Comparison of ENCODE assay signal across 12 cellular contexts in the genomic region with DNA sequence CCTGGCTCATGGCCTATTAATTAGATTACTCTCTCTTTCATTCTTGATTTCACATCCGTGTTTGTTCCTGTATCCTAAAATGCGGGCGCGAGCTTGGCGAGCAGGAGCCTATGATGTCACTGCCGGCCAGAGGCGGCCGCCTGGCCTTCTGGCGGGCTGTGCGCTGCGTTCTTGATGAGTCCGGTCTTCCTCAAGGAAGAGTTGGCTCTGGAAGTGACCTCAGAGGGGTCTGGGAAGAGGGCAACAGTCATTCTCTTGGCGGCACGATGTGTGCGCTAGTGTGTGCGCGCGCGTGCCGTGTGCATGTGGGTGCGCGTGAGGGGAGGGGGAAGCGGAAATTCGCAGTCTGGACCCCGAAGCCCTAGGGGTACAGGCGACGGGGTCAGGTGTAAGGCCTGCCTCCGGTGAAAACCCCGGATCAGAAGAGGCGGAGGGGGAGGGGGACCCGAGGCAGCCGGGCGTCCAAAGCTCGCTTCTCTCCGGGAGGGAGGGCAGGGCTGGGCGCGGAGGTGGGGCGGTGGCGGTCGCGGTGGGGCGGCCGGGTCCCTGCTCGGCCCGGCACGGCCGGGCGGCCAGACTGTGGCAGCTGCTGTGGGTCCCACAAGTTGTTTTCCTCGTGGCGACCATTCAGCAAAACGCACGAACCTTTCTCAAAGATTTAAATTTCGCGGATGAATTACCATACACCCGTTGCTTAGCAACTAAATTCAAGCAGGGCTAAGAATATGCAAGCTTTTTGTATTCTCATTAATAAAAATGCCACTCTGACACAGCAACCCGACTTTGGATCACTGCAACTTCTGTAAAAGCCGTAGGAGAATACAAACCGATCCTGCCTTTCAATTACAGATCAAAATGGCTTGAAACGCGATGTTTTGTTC. TPM values are rescaled to one million over a fixed set of nuclear protein-coding genes. Genes with fewer than 3 reads are reported as not detected.
DNase-seq lines count a peak whose midpoint lies in the region; ATAC-seq, FAIRE-seq and TF ChIP-seq lines count a peak whose summit lies in the region.
"Had no signal": no experiment of that assay in that cellular context is flagged by ENCODE, and none has a peak within 500 bp of the region (broad histone marks: within the 10 kb centered on the region; RNA-seq: fewer than 3 reads in every experiment).

No MANE protein-coding gene starts in this region.

- CTCF ChIA-PET in GM12878 (lab: Yijun Ruan, JAX): interaction anchor here (2.3 kb wide), 1 partner anchor 13 kb away, joined by 7 read pairs; no protein-coding TSS in a partner anchor

- FAIRE-seq in GM12878 (lab: Jason Lieb, UNC): no peak
- FAIRE-seq: urothelium cell line had no signal

- H3K27ac Mint-ChIP-seq in memory B cell: peak overlapping the region; percentile 85

- H3K36me3 ChIP-seq in GM12878 (ENCODE audit: control insufficient read depth in 2 of 2, insufficient read depth in 2 of 2, low read length in 1 of 2): no peaks in the 10 kb centered on the region

- no peak overlapping the region for H3K9ac ChIP-seq in GM12878 (ENCODE audit: control insufficient read depth, insufficient read depth, low read length)

- peaks cover 15% of the 10 kb centered on the region for H3K27me3 ChIP-seq in right cardiac atrium (ENCODE audit: control insufficient read depth, insufficient read depth)
- H3K27me3 ChIP-seq in GM12878 (replicated peaks in 1 of 2; ENCODE audit: control insufficient read depth in 2 of 2, insufficient read depth in 2 of 2, low read length in 1 of 2): peaks cover 10 to 33% of the 10 kb centered on the region in 2 experiments

- BruUV-seq in GM12878 (replicated peaks; lab: Mats Ljungman, UMichigan): no TSS peak

- SMC1A ChIA-PET in GM12878 (lab: Charles Lee; ENCODE audit: uncharacterized antibody, unreplicated experiment): no interaction called here

- TF ChIP-seq POLR2A in GM12878 (IDR thresholded peaks at IDR 0.05; ENCODE audit: low read depth, low read length): no peak

- intact Hi-C loops in right cardiac atrium (cut with DNase I) (no loop called here), Right ventricle myocardium superior (cut with DNase I) (no loop called here), GM12878 (cut with micrococcal nuclease; ENCODE audit: unreplicated experiment) (no loop called here)

- H3K9me3 Mint-ChIP-seq in memory B cell: peaks cover 4% of the 10 kb centered on the region

- no peak overlapping the region for H3K27ac ChIP-seq in right cardiac atrium (ENCODE audit: low read length)
- no peak overlapping the region for H3K27ac ChIP-seq in GM12878 (ENCODE audit: control insufficient read depth, insufficient read depth)

- H3K36me3 Mint-ChIP-seq in memory B cell: peaks cover 2% of the 10 kb centered on the region

- H3K4me3 Mint-ChIP-seq in memory B cell: peak overlapping the region; percentile 22

- no peak for TF ChIP-seq EP300 in GM12878 (IDR thresholded peaks at IDR 0.05; ENCODE audit: borderline replicate concordance in 1 of 2, control insufficient read depth in 1 of 2, low read depth in 2 of 2, low read length in 2 of 2)

- no peak overlapping the region for H2AFZ ChIP-seq in GM12878 (ENCODE audit: control insufficient read depth, low read depth, low read length)

- TF ChIP-seq RAD21 in GM12878 (IDR thresholded peaks at IDR 0.05; ENCODE audit: insufficient read depth, low read depth, low read length): no peak

- RAD21 ChIA-PET in GM12878 (lab: Charles Lee; ENCODE audit: unreplicated experiment): no interaction called here

- no peaks in the 10 kb centered on the region for H3K4me1 ChIP-seq in right cardiac atrium (ENCODE audit: control insufficient read depth, insufficient read depth, low read length)
- no peaks in the 10 kb centered on the region for H3K4me1 ChIP-seq in GM12878 (ENCODE audit: control insufficient read depth, insufficient read depth, low read length)

- WGBS in right cardiac atrium: 3% methylated on average over 60 of the region's 60 CpGs
- WGBS in GM12878 (ENCODE audit: insufficient coverage, insufficient replicate concordance, low lambda C conversion rate, missing lambda C conversion rate): 28% methylated on average over 37 of the region's 60 CpGs

- in situ Hi-C loops in GM12878 (cut with MboI): loop anchor here (25.0 kb wide), 1 partner anchor 825 kb away; no protein-coding TSS in a partner anchor

- H3K27me3 Mint-ChIP-seq in memory B cell: peaks cover 46% of the 10 kb centered on the region

- peak overlapping the region; percentile 9 for H3K4me3 ChIP-seq in right cardiac atrium (ENCODE audit: low read length)
- no peak overlapping the region for H3K4me3 ChIP-seq in GM12878

- DNase-seq in right cardiac atrium (peak in 1 of 3 donors; percentile 64), Right ventricle myocardium superior (no peak), GM12878 (ENCODE audit: low read depth, low spot score) (no peak), memory B cell (ENCODE audit: low spot score in 2 of 2) (no peak), foreskin melanocyte (no peak), MV-4-11 (lab: John Stamatoyannopoulos, UW) (no peak), glomerular visceral epithelial cell (ENCODE audit: extremely low spot score) (no peak)
- DNase-seq: activated CD4-positive, alpha-beta T cell treated with anti-CD3 and anti-CD28 coated beads, Interleukin-2, amount 50 U/mL, for 48 hours; DMS79 treated with DMSO at 0.1 percent for 48 hours had no signal

- H3K4me1 Mint-ChIP-seq in memory B cell: peaks cover 14% of the 10 kb centered on the region

- H3K4me2 ChIP-seq in GM12878 (ENCODE audit: control insufficient read depth, insufficient read depth): no peak overlapping the region

- POLR2A ChIA-PET in GM12878 (lab: Charles Lee): no interaction called here

- H3K9me3 ChIP-seq in right cardiac atrium (ENCODE audit: control insufficient read depth, low read length) (no peaks in the 10 kb centered on the region), GM12878 (replicated peaks; ENCODE audit: control insufficient read depth, insufficient read depth, low read length) (no peaks in the 10 kb centered on the region)

- ATAC-seq in right cardiac atrium (peak; percentile 14 to 88), Right ventricle myocardium superior (ENCODE audit: poor library complexity) (no peak), GM12878 (no peak), memory B cell (ENCODE audit: low read depth) (no peak), HG03378 (IDR thresholded peaks at IDR 0.05; ENCODE audit: unreplicated experiment) (no peak)

- H3K79me2 ChIP-seq in GM12878 (ENCODE audit: control insufficient read depth, insufficient read depth, low read length): no peaks in the 10 kb centered on the region

- no peak for TF ChIP-seq CTCF in GM12878 (IDR thresholded peaks at IDR 0.05 in 2 of 3, conservative IDR thresholded peaks at IDR 0.05 in 1 of 3; ENCODE audit: control insufficient read depth in 2 of 3, extremely low read depth in 1 of 3, insufficient read depth in 1 of 3, low read depth in 3 of 3, low read length in 3 of 3)

- no peaks in the 10 kb centered on the region for H4K20me1 ChIP-seq in GM12878 (ENCODE audit: control insufficient read depth, insufficient read depth)

TF ChIP-seq in GM12878, 131 proteins besides CTCF, POLR2A, EP300 and RAD21:
- TF ChIP-seq, protein P1, sequence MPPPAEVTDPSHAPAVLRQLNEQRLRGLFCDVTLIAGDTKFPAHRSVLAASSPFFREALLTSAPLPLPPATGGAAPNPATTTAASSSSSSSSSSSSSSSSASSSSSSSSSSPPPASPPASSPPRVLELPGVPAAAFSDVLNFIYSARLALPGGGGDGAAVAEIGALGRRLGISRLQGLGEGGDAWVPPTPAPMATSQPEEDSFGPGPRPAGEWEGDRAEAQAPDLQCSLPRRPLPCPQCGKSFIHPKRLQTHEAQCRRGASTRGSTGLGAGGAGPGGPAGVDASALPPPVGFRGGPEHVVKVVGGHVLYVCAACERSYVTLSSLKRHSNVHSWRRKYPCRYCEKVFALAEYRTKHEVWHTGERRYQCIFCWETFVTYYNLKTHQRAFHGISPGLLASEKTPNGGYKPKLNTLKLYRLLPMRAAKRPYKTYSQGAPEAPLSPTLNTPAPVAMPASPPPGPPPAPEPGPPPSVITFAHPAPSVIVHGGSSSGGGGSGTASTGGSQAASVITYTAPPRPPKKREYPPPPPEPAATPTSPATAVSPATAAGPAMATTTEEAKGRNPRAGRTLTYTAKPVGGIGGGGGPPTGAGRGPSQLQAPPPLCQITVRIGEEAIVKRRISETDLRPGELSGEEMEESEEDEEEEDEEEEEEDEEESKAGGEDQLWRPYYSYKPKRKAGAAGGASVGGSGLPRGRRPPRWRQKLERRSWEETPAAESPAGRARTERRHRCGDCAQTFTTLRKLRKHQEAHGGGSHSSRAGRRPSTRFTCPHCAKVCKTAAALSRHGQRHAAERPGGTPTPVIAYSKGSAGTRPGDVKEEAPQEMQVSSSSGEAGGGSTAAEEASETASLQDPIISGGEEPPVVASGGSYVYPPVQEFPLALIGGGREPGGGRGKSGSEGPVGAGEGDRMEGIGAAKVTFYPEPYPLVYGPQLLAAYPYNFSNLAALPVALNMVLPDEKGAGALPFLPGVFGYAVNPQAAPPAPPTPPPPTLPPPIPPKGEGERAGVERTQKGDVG (CRISPR knock-in tag; IDR thresholded peaks at IDR 0.05): no peak
- TF ChIP-seq SUZ12 (IDR thresholded peaks at IDR 0.05; ENCODE audit: unreplicated experiment): peak; percentile 95
TF ChIP-seq in GM12878: peak in this region for 1.

RNA-seq across cellular contexts. Expression of a gene that starts 8.4 kb away (rescaled TPM):
- total RNA-seq in right cardiac atrium (1 to 10 TPM in 1 of 4 donors, under 1 TPM in 3; 0.06 to 1.1 (median 0.68) TPM), Right ventricle myocardium superior (not detected), GM12878 (2014; rRNA removed) (not detected in 2 replicates), GM12878 (2014; rRNA removed; fragmentation: Illumina TruSeq; extraction: Trizol) (not detected in 2 replicates), GM12878 (2021) (not detected in 2 replicates)
- polyA plus RNA-seq in right cardiac atrium (0.07 TPM), GM12878 (2011; rRNA removed) (not detected in 2 replicates), GM12878 (2014; fragmentation: Illumina TruSeq; extraction: Trizol) (not detected in 2 replicates), GM12878 (2014; fragmentation: Nextera tagmentation; extraction: Ambion mirVana) (not detected), GM12878 (2014; rRNA removed) (not detected in 2 replicates), GM12878 (2016; fragmentation: Nextera tagmentation; extraction: Ambion mirVana) (not detected)
- total RNA-seq in GM12878 (2013; cell fraction: nucleolus; rRNA removed): not detected in 2 replicates
- not detected for polyA plus RNA-seq in GM12878 (2011; ENCODE audit: low read depth)
- not detected in 2 replicates for polyA plus RNA-seq in GM12878 (2011; cell fraction: cytosol; rRNA removed)
- not detected in 2 replicates for polyA plus RNA-seq in GM12878 (2011; cell fraction: nucleus; rRNA removed)
- not detected in 2 replicates for polyA plus RNA-seq in GM12878 (2012)
- polyA minus RNA-seq in GM12878 (2011; rRNA and poly(A)+ RNA removed): not detected in 2 replicates
- not detected in 2 replicates for polyA minus RNA-seq in GM12878 (2011; cell fraction: cytosol; rRNA and poly(A)+ RNA removed)
- not detected in 2 replicates for polyA minus RNA-seq in GM12878 (2011; cell fraction: nucleus; rRNA and poly(A)+ RNA removed)
- total RNA-seq: fibroblast of lung had no signal

Comparison
In these comparisons a context has a peak if more than half of its experiments do, and no peak if none do; other contexts are left out.
1. ATAC-seq: peak in right cardiac atrium (2 of 2); none in Right ventricle myocardium superior (single experiment), GM12878 (single experiment), memory B cell (single experiment) and HG03378 (single experiment).